In genomic region chr5:79318935-79319614, GRCh38 we compare ENCODE assay signal across 12 cellular contexts.
DNase-seq lines count a peak whose midpoint lies in the region; ATAC-seq and TF ChIP-seq lines count a peak whose summit lies in the region.
"Had no signal": no experiment of that assay in that cellular context is flagged by ENCODE, and none has a peak within 500 bp of the region (broad histone marks: within the 10 kb centered on the region; RNA-seq: fewer than 3 reads in every experiment).

No MANE protein-coding gene starts in this region.

- ATAC-seq in HG03521 (IDR thresholded peaks at IDR 0.05; ENCODE audit: unreplicated experiment) (no peak), GM18502 (IDR thresholded peaks at IDR 0.05; ENCODE audit: poor library complexity, unreplicated experiment) (no peak), GM21360 (IDR thresholded peaks at IDR 0.05; ENCODE audit: unreplicated experiment) (no peak)
- ATAC-seq: activated T-cell treated with anti-CD3 and anti-CD28 coated beads, Interleukin-2, amount 50 U/mL, for 4 hours; effector memory CD8-positive, alpha-beta T cell had no signal

- in situ Hi-C loops in SK-MEL-5 (cut with HindIII; ENCODE audit: low pct_unique_long_range_greater_than_20kb, low sequenced_read_pairs), result no loop called here

- DNase-seq in A172 (ENCODE audit: low spot score) (peak; percentile 56), GM03348 (ENCODE audit: low spot score) (peak; percentile 86), SK-MEL-5 (ENCODE audit: low read depth, low spot score) (peak; percentile 30), foreskin fibroblast (peak; percentile 88 to 96), NCI-H1092 (lab: John Stamatoyannopoulos, UW) (no peak)
- DNase-seq: activated T-cell treated with anti-CD3 and anti-CD28 coated beads, Interleukin-2, amount 50 U/mL, for 4 hours; effector memory CD8-positive, alpha-beta T cell; NCI-H1417 treated with DMSO at 0.1 percent for 48 hours; stimulated activated CD4-positive, alpha-beta T cell treated with anti-CD3 and anti-CD28 coated beads, Interleukin-4, amount 100 ng/mL, for 1 hour had no signal

- TF ChIP-seq CTCF in foreskin fibroblast (IDR thresholded peaks at IDR 0.05; ENCODE audit: low read depth, low read length), result no peak

- no peak overlapping the region for H3K4me3 ChIP-seq in foreskin fibroblast (ENCODE audit: low read depth in 1 of 2, low read length in 2 of 2)
